Comparison of ENCODE assay signal across 35 cellular contexts in the genomic region with DNA sequence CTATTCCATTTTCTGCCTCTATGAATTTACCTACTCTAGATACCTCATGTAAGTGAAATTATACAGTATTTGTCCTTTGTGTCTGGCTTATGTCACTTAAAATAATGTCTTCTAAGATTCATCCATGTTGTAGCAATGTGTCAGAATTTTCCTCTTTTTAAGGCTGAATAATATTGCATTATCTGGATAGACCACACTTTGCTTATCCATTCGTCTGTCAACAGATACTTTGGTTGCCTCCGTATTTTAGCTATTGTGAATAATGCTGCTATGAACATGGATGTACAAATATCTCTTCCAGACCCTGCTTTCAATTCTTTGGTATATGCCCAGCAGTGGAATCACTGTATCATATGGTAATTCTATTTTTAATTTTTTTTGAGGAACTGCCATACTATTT.
"Had no signal": no experiment of that assay in that cellular context is flagged by ENCODE, and none has a peak within 500 bp of the region (broad histone marks: within the 10 kb centered on the region; RNA-seq: fewer than 3 reads in every experiment).

No MANE protein-coding gene starts in this region.

- H3K4me3 ChIP-seq: MG63 had no signal

- DNase-seq: Karpas-422, Kasumi-1, MG63, MM.1S, MV-4-11, NCI-H1048, NCI-H1092, NCI-H1092 treated with DMSO at 0.1 percent for 48 hours, NCI-H1105, NCI-H1105 treated with DMSO at 0.1 percent for 48 hours, NCI-H1417, NCI-H1417 treated with DMSO at 0.1 percent for 48 hours, NCI-H1436, NCI-H1436 treated with DMSO at 0.1 percent for 48 hours, NCI-H146, NCI-H1694, NCI-H1694 treated with DMSO at 0.1 percent for 48 hours, NCI-H187, NCI-H187 treated with DMSO at 0.1 percent for 48 hours, NCI-H1930, NCI-H2029, NCI-H2029 treated with DMSO at 0.1 percent for 48 hours, NCI-H2081, NCI-H2081 treated with DMSO at 0.1 percent for 48 hours, NCI-H2107, NCI-H2171, NCI-H2171 treated with DMSO at 0.1 percent for 48 hours, NCI-H2227 treated with DMSO at 0.1 percent for 48 hours, NCI-H226, NCI-H345, NCI-H446, NCI-H446 treated with DMSO at 0.1 percent for 48 hours, NCI-H510A, NCI-H510A treated with DMSO at 0.1 percent for 48 hours, NCI-H524 had no signal

- H3K36me3 ChIP-seq: MG63 had no signal
